In the genomic region with DNA sequence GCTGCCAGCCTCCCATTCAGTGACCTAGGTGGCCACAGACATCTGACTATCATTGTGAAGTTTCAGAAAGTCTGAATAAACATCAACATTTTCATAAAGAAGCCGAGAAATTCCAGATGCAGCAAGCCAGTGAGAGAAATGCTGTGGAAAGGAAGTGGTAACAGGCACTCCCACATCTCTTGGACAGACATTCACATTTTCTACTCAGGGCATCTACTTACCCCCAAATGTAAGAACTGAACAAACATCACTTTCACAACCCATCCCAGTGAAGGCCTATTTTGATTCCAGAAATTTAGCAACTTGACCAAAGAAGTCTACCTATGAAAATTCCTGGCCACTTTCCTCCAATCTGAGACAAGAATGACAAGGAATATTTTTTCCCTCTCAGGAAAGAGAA, we compare ENCODE assay signal across 23 cellular contexts.
DNase-seq lines count a peak whose midpoint lies in the region; ATAC-seq and TF ChIP-seq lines count a peak whose summit lies in the region.
"Had no signal": no experiment of that assay in that cellular context is flagged by ENCODE, and none has a peak within 500 bp of the region (broad histone marks: within the 10 kb centered on the region; RNA-seq: fewer than 3 reads in every experiment).

No MANE protein-coding gene starts in this region.

- no peak overlapping the region for H3K4me3 ChIP-seq in cardiac fibroblast (replicated peaks in 1 of 2; ENCODE audit: low read depth in 2 of 2, low read length in 2 of 2)
- H3K4me3 ChIP-seq: adrenal gland, SK-N-MC had no signal

- no peaks in the 10 kb centered on the region for H3K4me1 Mint-ChIP-seq in CD14-positive monocyte
- no peaks in the 10 kb centered on the region for H3K4me1 Mint-ChIP-seq in glutamatergic neuron (ENCODE audit: low read depth, unreplicated experiment)
- H3K4me1 Mint-ChIP-seq: natural killer cell had no signal

- H3K9me3 Mint-ChIP-seq in CD14-positive monocyte (peaks cover 0 to 1% (median 0%) of the 10 kb centered on the region in 7 donors), glutamatergic neuron (ENCODE audit: unreplicated experiment) (no peaks in the 10 kb centered on the region)
- H3K9me3 Mint-ChIP-seq: T-helper 1 cell treated with Interleukin-12 subunit alpha and Interleukin-12 subunit beta and Interleukin-4 antibody, amounts not matched to agents 30 μg/mL and 1 μg/mL, for 36 hours had no signal

- H3K27me3 Mint-ChIP-seq in CD14-positive monocyte (ENCODE audit: low read depth in 3 of 3) (peaks cover 0 to 2% (median 2%) of the 10 kb centered on the region in 3 donors), glutamatergic neuron (ENCODE audit: unreplicated experiment) (no peaks in the 10 kb centered on the region)
- H3K27me3 Mint-ChIP-seq: CD4-positive, alpha-beta T cell had no signal

- H3K27ac Mint-ChIP-seq in CD14-positive monocyte (no peak overlapping the region), glutamatergic neuron (ENCODE audit: unreplicated experiment) (no peak overlapping the region)
- H3K27ac Mint-ChIP-seq: activated naive CD4-positive, alpha-beta T cell treated with anti-CD3 and anti-CD28 coated beads for 36 hours; CD4-positive, alpha-beta T cell; natural killer cell; T-helper 1 cell treated with Interleukin-12 subunit alpha and Interleukin-12 subunit beta and Interleukin-4 antibody, amounts not matched to agents 30 μg/mL and 1 μg/mL, for 36 hours had no signal

- no peak for ATAC-seq in GM21723 (IDR thresholded peaks at IDR 0.05; ENCODE audit: unreplicated experiment)
- ATAC-seq: left ventricle myocardium superior, natural killer cell had no signal

- intact Hi-C loops in CD14-positive monocyte (cut with micrococcal nuclease), result no loop called here

- TF ChIP-seq CTCF in cardiac fibroblast (IDR thresholded peaks at IDR 0.05; ENCODE audit: low read depth, low read length), result no peak
- TF ChIP-seq CTCF in CD14-positive monocyte (IDR thresholded peaks at IDR 0.05), result no peak
- TF ChIP-seq CTCF in GM20000 (IDR thresholded peaks at IDR 0.05; ENCODE audit: extremely low read depth, missing control alignments), result no peak
- no peak for TF ChIP-seq CTCF in glutamatergic neuron (IDR thresholded peaks at IDR 0.05; ENCODE audit: partially characterized antibody, unreplicated experiment)

- H3K36me3 Mint-ChIP-seq in CD14-positive monocyte (no peaks in the 10 kb centered on the region), glutamatergic neuron (ENCODE audit: unreplicated experiment) (no peaks in the 10 kb centered on the region)
- H3K36me3 Mint-ChIP-seq: natural killer cell had no signal

- H3K4me3 Mint-ChIP-seq in CD14-positive monocyte (no peak overlapping the region), glutamatergic neuron (ENCODE audit: unreplicated experiment) (no peak overlapping the region)
- H3K4me3 Mint-ChIP-seq: activated naive CD4-positive, alpha-beta T cell treated with anti-CD3 and anti-CD28 coated beads for 36 hours; CD4-positive, alpha-beta T cell; natural killer cell; T-helper 1 cell treated with Interleukin-12 subunit alpha and Interleukin-12 subunit beta and Interleukin-4 antibody, amounts not matched to agents 30 μg/mL and 1 μg/mL, for 36 hours had no signal

- DNase-seq in LHCN-M2 (ENCODE audit: low read depth), result peak; percentile 40
- peak; percentile 56 for DNase-seq in cardiac fibroblast (ENCODE audit: low read depth in 2 of 2)
- peak; percentile 26 for DNase-seq in myocyte (ENCODE audit: low read depth)
- DNase-seq in CD14-positive monocyte (ENCODE audit: low spot score), result no peak
- no peak for DNase-seq in GM20000 (ENCODE audit: low spot score)
- DNase-seq in glutamatergic neuron, result no peak
- DNase-seq: activated CD4-positive, alpha-beta T cell treated with anti-CD3 and anti-CD28 coated beads, Interleukin-2, amount 50 U/mL, for 48 hours; activated naive CD4-positive, alpha-beta T cell treated with anti-CD3 and anti-CD28 coated beads for 36 hours; adrenal gland; caudate nucleus; CD4-positive, alpha-beta T cell; HCEC 1CT; islet precursor cell; left ventricle myocardium superior; midbrain; natural killer cell; NCI-H446 treated with DMSO at 0.1 percent for 48 hours; NCI-H82; occipital lobe; small intestine had no signal

Comparison
In these comparisons a context has a peak if more than half of its experiments do, and no peak if none do; other contexts are left out.
1. DNase-seq: peak in LHCN-M2 (single experiment), cardiac fibroblast (2 of 2) and myocyte (single experiment); none in CD14-positive monocyte (single experiment), GM20000 (single experiment) and glutamatergic neuron (single experiment).